ENCODE assay signal across 8 cellular contexts in the genomic region with DNA sequence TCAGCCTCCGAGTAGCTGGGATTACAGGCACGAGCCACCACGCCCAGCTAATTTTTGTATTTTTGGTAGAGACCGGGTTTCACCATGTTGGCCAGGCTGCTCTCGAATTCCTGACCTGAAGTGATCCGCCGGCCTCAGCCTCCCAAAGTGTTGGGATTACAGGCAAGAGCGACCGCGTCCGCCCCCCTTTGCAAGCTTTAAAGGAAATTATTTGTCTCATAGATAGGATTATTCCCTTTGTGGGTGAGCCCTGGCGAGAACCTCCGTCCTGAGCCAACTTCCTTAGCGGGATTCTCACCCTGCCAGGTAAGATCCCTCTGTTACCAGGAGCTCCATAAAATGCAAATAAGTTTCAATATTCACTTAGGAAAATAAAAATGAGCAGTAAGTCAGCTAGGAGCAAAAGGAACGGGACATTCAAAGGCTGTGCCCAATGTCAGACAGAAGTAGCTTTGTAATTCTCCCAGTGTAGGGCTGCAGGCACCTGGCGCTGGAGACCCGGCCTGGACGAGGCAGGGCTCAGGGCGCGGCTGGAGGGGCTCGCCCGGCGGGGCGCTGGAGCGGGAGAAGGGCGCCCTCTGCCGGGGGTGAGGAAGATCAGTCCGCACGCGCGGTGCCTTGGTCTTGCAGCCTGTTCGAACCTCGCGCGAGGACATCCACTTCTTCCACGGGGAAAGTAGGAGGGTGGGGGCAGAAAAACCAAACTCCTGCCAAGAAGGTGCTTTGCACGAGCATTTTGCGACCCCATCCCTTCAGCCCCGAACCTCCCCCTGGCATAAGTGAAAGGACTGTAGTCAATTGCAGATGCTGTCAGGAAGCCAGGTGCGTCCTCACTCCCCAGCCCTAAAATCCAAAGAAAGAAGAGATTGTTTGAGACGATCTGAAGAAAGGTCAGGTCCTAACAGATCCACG. TPM values are rescaled to one million over a fixed set of nuclear protein-coding genes. Genes with fewer than 3 reads are reported as not detected.
DNase-seq lines count a peak whose midpoint lies in the region; ATAC-seq and TF ChIP-seq lines count a peak whose summit lies in the region.

No MANE protein-coding gene starts in this region.

- H4K20me1 ChIP-seq in smooth muscle cell (ENCODE audit: low read depth), result no peaks in the 10 kb centered on the region

- no peak overlapping the region for H3K9ac ChIP-seq in smooth muscle cell (ENCODE audit: low read depth)

- DNase-seq in NCI-H2107 treated with DMSO at 0.1 percent for 48 hours (lab: John Stamatoyannopoulos, UW; ENCODE audit: unreplicated experiment), result peak; percentile 57
- DNase-seq in WERI-Rb-1, result peak; percentile 83
- DNase-seq in breast epithelium (ENCODE audit: low spot score in 2 of 2), result peak; percentile 58 to 73
- DNase-seq in inferior parietal cortex (ENCODE audit: extremely low spot score), result peak; percentile 76
- peak; percentile 41 for DNase-seq in smooth muscle cell (lab: John Stamatoyannopoulos, UW; ENCODE audit: unreplicated experiment)

- peak overlapping the region; percentile 92 for H2AFZ ChIP-seq in smooth muscle cell (ENCODE audit: low read depth)

- H3K9me3 ChIP-seq in WERI-Rb-1 (ENCODE audit: severe bottlenecking), result no peaks in the 10 kb centered on the region
- no peaks in the 10 kb centered on the region for H3K9me3 ChIP-seq in breast epithelium
- no peaks in the 10 kb centered on the region for H3K9me3 ChIP-seq in smooth muscle cell (replicated peaks; ENCODE audit: low read depth)

- H3K27me3 ChIP-seq in WERI-Rb-1 (ENCODE audit: insufficient read depth, low read depth, severe bottlenecking) (no peaks in the 10 kb centered on the region), breast epithelium (no peaks in the 10 kb centered on the region), smooth muscle cell (ENCODE audit: low read depth) (no peaks in the 10 kb centered on the region)

- H3K4me2 ChIP-seq in smooth muscle cell, result peak overlapping the region; percentile 90

- H3K4me1 ChIP-seq in breast epithelium, result no peaks in the 10 kb centered on the region
- no peaks in the 10 kb centered on the region for H3K4me1 ChIP-seq in smooth muscle cell (ENCODE audit: low read depth)

- 29% methylated on average over 42 of the region's 42 CpGs for WGBS in smooth muscle cell (ENCODE audit: low lambda C conversion rate)

- H3K4me3 ChIP-seq in GM12875 (ENCODE audit: low read depth, low read length) (peak overlapping the region; percentile 62), WERI-Rb-1 (ENCODE audit: low read depth, low read length) (peak overlapping the region; percentile 68), breast epithelium (peak overlapping the region; percentile 50 to 71 (median 60)), smooth muscle cell (peak overlapping the region; percentile 70)

- intact Hi-C loops in breast epithelium (cut with DNase I; ENCODE audit: low total_unique reads), result no loop called here

- H3K27ac ChIP-seq in WERI-Rb-1 (no peak overlapping the region; the same call in 1 of the 2 replicates), breast epithelium (peak overlapping the region; percentile 31 to 41), smooth muscle cell (ENCODE audit: low read depth) (no peak overlapping the region)

- no peaks in the 10 kb centered on the region for H3K79me2 ChIP-seq in smooth muscle cell (ENCODE audit: low read depth)

- H3K36me3 ChIP-seq in WERI-Rb-1 (no peaks in the 10 kb centered on the region), breast epithelium (no peaks in the 10 kb centered on the region), smooth muscle cell (ENCODE audit: low read depth) (no peaks in the 10 kb centered on the region)

- TF ChIP-seq CTCF in GM12875 (IDR thresholded peaks at IDR 0.05; ENCODE audit: borderline replicate concordance, insufficient read depth, low read depth, low read length) (peak; percentile 91), WERI-Rb-1 (IDR thresholded peaks at IDR 0.05; ENCODE audit: low read depth, low read length) (peak; percentile 86), breast epithelium (IDR thresholded peaks at IDR 0.05) (peak; percentile 85 to 92 (median 91)), smooth muscle cell (IDR thresholded peaks at IDR 0.05; ENCODE audit: borderline replicate concordance, insufficient read depth, poor library complexity, severe bottlenecking) (peak; percentile 87)

- ATAC-seq in HG03045 (IDR thresholded peaks at IDR 0.05; ENCODE audit: unreplicated experiment) (peak; percentile 64), HG02763 (IDR thresholded peaks at IDR 0.05; ENCODE audit: unreplicated experiment) (no peak)

- H3F3A ChIP-seq in smooth muscle cell (ENCODE audit: low read depth), result no peaks in the 10 kb centered on the region

- TF ChIP-seq POLR2A in breast epithelium (IDR thresholded peaks at IDR 0.05), result no peak

RNA-seq across cellular contexts. Expression of gene PLXNC1, which starts 47.1 kb away (rescaled TPM):
- total RNA-seq in breast epithelium (10 to 100 TPM in 1 of 3 donors, 1 to 10 TPM in 2; 7.5 to 21.4 (median 8.2) TPM), smooth muscle cell (0.49 and 0.81 TPM in 2 replicates)
- 0.66 and 0.70 TPM in 2 replicates for polyA plus RNA-seq in smooth muscle cell

Comparison
In these comparisons a context has a peak if more than half of its experiments do, and no peak if none do; other contexts are left out.
1. H3K27ac ChIP-seq: peak in breast epithelium (2 of 2); none in WERI-Rb-1 (single experiment) and smooth muscle cell (single experiment).
2. Peak in every context shown above with its lines, with median percentiles within 50 percentile points of each other: H3K4me3 ChIP-seq, CTCF ChIP-seq and DNase-seq.